In genomic region chr1:119140177-119141019, GRCh38 we compare ENCODE assay signal across 1 cellular context.
TF ChIP-seq lines count a peak whose summit lies in the region.

WARS2 (minus strand) TSS chr1:119140653; CDS start chr1:119140644, 9 bp downstream.

TF ChIP-seq in K562, 482 proteins besides CTCF, POLR2A, EP300 and RAD21 (continued from another document and continues in another):
- TF ChIP-seq ZNF668 (CRISPR knock-in tag; IDR thresholded peaks at IDR 0.05) (no peak), ETS2 (tag; IDR thresholded peaks at IDR 0.05; ENCODE audit: borderline replicate concordance, poor library complexity, severe bottlenecking) (no peak), ZFX (CRISPR knock-in tag; IDR thresholded peaks at IDR 0.05) (peak; percentile 86), ZNF592 (IDR thresholded peaks at IDR 0.05) (no peak), ZNF274 (IDR thresholded peaks at IDR 0.05; ENCODE audit: borderline replicate concordance, low read depth, low read length) (no peak), ESRRA (IDR thresholded peaks at IDR 0.05; ENCODE audit: borderline replicate concordance, low read depth) (peak; percentile 69; the same call in 1 of the 2 replicates), TARDBP (IDR thresholded peaks at IDR 0.05) (peak; percentile 80), ZNF318 (IDR thresholded peaks at IDR 0.05; ENCODE audit: borderline replicate concordance in 1 of 2, low read depth in 1 of 2) (0 out of 4 replicates have a peak, but pooled peaks of 1 of the 2 experiments have one; percentile 46), RBM34 (IDR thresholded peaks at IDR 0.05; ENCODE audit: borderline replicate concordance, insufficient read depth, low read length) (no peak), TBL1XR1 (IDR thresholded peaks at IDR 0.05; ENCODE audit: low read length in 2 of 2) (peak in 1 of 2 experiments; percentile 76; a peak in 2 of 4 replicates), KHSRP (IDR thresholded peaks at IDR 0.05) (peak; percentile 87), ARID3B (CRISPR knock-in tag; IDR thresholded peaks at IDR 0.05; ENCODE audit: borderline replicate concordance) (no peak), GTF2E2 (tag; IDR thresholded peaks at IDR 0.05) (peak; percentile 95), IFI16 (CRISPR knock-in tag; IDR thresholded peaks at IDR 0.05) (no peak), ZNF75A (CRISPR knock-in tag; IDR thresholded peaks at IDR 0.05) (no peak), ATF1 (CRISPR knock-in tag; IDR thresholded peaks at IDR 0.05) (peak; percentile 80), ATF1 (tag; IDR thresholded peaks at IDR 0.05) (peak; percentile 100), HCFC1 (IDR thresholded peaks at IDR 0.05; ENCODE audit: low read depth, low read length) (peak; percentile 68), HLTF (IDR thresholded peaks at IDR 0.05) (peak; percentile 21; the same call in 1 of the 2 replicates), SNIP1 (IDR thresholded peaks at IDR 0.05; ENCODE audit: low read depth) (no peak), TAL1 (IDR thresholded peaks at IDR 0.05) (0 out of 2 replicates have a peak, but pooled peaks have one; percentile 16), ZNF316 (IDR thresholded peaks at IDR 0.05) (peak; percentile 74), POLR3G (IDR thresholded peaks at IDR 0.05; ENCODE audit: extremely low read depth, insufficient read length, insufficient replicate concordance) (no peak), SRSF3 (IDR thresholded peaks at IDR 0.05; ENCODE audit: insufficient read depth, low read length) (no peak), TEAD2 (tag; IDR thresholded peaks at IDR 0.05) (no peak), ATF6 (CRISPR knock-in tag; IDR thresholded peaks at IDR 0.05) (peak; percentile 4; the same call in 1 of the 2 replicates), ZNF717 (CRISPR knock-in tag; IDR thresholded peaks at IDR 0.05) (no peak), KDM2B (CRISPR knock-in tag; IDR thresholded peaks at IDR 0.05) (no peak), SREBF2 (CRISPR knock-in tag; IDR thresholded peaks at IDR 0.05) (no peak), JUNB (CRISPR knock-in tag; conservative IDR thresholded peaks at IDR 0.05) (peak; percentile 59; the same call in 1 of the 2 replicates), EGR1 (conservative IDR thresholded peaks at IDR 0.05) (peak; percentile 41; the same call in 1 of the 2 replicates), FIP1L1 (IDR thresholded peaks at IDR 0.05; ENCODE audit: low read depth, low read length, poor library complexity, severe bottlenecking) (no peak), HES1 (IDR thresholded peaks at IDR 0.05; ENCODE audit: low read depth) (no peak), BRD9 (IDR thresholded peaks at IDR 0.05; ENCODE audit: low read depth, partially characterized antibody) (peak; percentile 75), STAT6 (CRISPR knock-in tag; IDR thresholded peaks at IDR 0.05) (peak; percentile 22; the same call in 1 of the 2 replicates), SMAD4 (CRISPR knock-in tag; conservative IDR thresholded peaks at IDR 0.05) (peak; percentile 33; the same call in 1 of the 2 replicates), DEAF1 (CRISPR knock-in tag; IDR thresholded peaks at IDR 0.05) (no peak), KDM4B (IDR thresholded peaks at IDR 0.05; ENCODE audit: borderline replicate concordance in 2 of 2, low read depth in 1 of 2) (no peak), DACH1 (IDR thresholded peaks at IDR 0.05; ENCODE audit: partially characterized antibody) (no peak), ZSCAN32 (CRISPR knock-in tag; IDR thresholded peaks at IDR 0.05) (no peak), SNRNP70 (optimal IDR thresholded peaks at IDR 0.05; ENCODE audit: low read depth, low read length) (no peak)
